10 cellular contexts compared by ENCODE assay signal in genomic region chr12:503111-503761, GRCh38. TPM values are rescaled to one million over a fixed set of nuclear protein-coding genes. Genes with fewer than 3 reads are reported as not detected.
DNase-seq lines count a peak whose midpoint lies in the region; ATAC-seq and TF ChIP-seq lines count a peak whose summit lies in the region.
"Had no signal": no experiment of that assay in that cellular context is flagged by ENCODE, and none has a peak within 500 bp of the region (broad histone marks: within the 10 kb centered on the region; RNA-seq: fewer than 3 reads in every experiment).

No MANE protein-coding gene starts in this region.

- H2AFZ ChIP-seq in parathyroid adenoma: peak overlapping the region; percentile 43

- in situ Hi-C loops in Panc1 (cut with HindIII; ENCODE audit: low pct_unique_long_range_greater_than_20kb, low sequenced_read_pairs): no loop called here
- in situ Hi-C loops in ACHN (cut with HindIII; ENCODE audit: low pct_ligation_motif_present, low pct_unique_long_range_greater_than_20kb, low sequenced_read_pairs): no loop called here

- intact Hi-C loops in Panc1 (cut with micrococcal nuclease; ENCODE audit: unreplicated experiment) (no loop called here), heart right ventricle (cut with DNase I) (loop anchor here in 7 of 10 donors (2.0 to 5.0 kb wide), 4 partner anchors 44 to 51 kb away; partner anchors contain the start of gene B4GALNT3 (in 4 of the 7))

- no peaks in the 10 kb centered on the region for H3K9me3 ChIP-seq in Panc1 (ENCODE audit: control insufficient read depth, insufficient read depth, low read depth, low read length)
- no peaks in the 10 kb centered on the region for H3K9me3 ChIP-seq in heart right ventricle
- H3K9me3 ChIP-seq in parathyroid adenoma (ENCODE audit: control insufficient read depth, low read length): no peaks in the 10 kb centered on the region

- H3K36me3 ChIP-seq in Panc1 (ENCODE audit: control insufficient read depth, insufficient read depth, low read length): no peaks in the 10 kb centered on the region
- no peaks in the 10 kb centered on the region for H3K36me3 ChIP-seq in heart right ventricle
- no peaks in the 10 kb centered on the region for H3K36me3 ChIP-seq in parathyroid adenoma (ENCODE audit: control insufficient read depth, insufficient read depth, low read length)

- 0 out of 2 replicates have a peak, but pooled peaks cover 2% of the 10 kb centered on the region for H3K4me1 ChIP-seq in Panc1 (ENCODE audit: control insufficient read depth, insufficient read depth, low read length)
- peaks cover 0 to 43% (median 16%) of the 10 kb centered on the region in 9 donors for H3K4me1 ChIP-seq in heart right ventricle
- peaks cover 9% of the 10 kb centered on the region for H3K4me1 ChIP-seq in parathyroid adenoma

- no peaks in the 10 kb centered on the region for H3K79me2 ChIP-seq in parathyroid adenoma

- no TSS peak for BruUV-seq in Panc1 (replicated peaks; lab: Mats Ljungman, UMichigan)

- 33 to 36% methylated on average over 7 of the region's 7 CpGs for WGBS in heart right ventricle, 2 donors

- ATAC-seq in Panc1 (0 out of 2 replicates have a peak, but pooled peaks have one; percentile 30), heart right ventricle (peak in 7 of 8 donors; percentile 50 to 78 (median 62)), GM18870 (IDR thresholded peaks at IDR 0.05; ENCODE audit: unreplicated experiment) (no peak), HG02938 (IDR thresholded peaks at IDR 0.05; ENCODE audit: unreplicated experiment) (no peak), GM19467 (IDR thresholded peaks at IDR 0.05; ENCODE audit: unreplicated experiment) (no peak)

- DNase-seq in ELR (ENCODE audit: low read depth): peak; percentile 8
- DNase-seq in Panc1 (ENCODE audit: low read depth, low spot score): no peak
- DNase-seq in heart right ventricle: no peak
- no peak for DNase-seq in ACHN
- DNase-seq: immature natural killer cell; stimulated activated CD4-positive, alpha-beta T cell treated with anti-CD3 and anti-CD28 coated beads, Interleukin-4, amount 100 ng/mL, for 4 hours had no signal

- CTCF ChIA-PET in Panc1 (lab: Charles Lee): no interaction called here

- H3K27ac ChIP-seq in Panc1 (ENCODE audit: low read length) (no peak overlapping the region), heart right ventricle (peak overlapping the region in 7 of 10 donors; percentile 12 to 39 (median 15)), parathyroid adenoma (no peak overlapping the region)

- peak overlapping the region; percentile 37 for H3K4me2 ChIP-seq in parathyroid adenoma (ENCODE audit: low read length)

- no peaks in the 10 kb centered on the region for H3K27me3 ChIP-seq in Panc1 (ENCODE audit: control insufficient read depth, insufficient read depth, low read length)
- no peaks in the 10 kb centered on the region for H3K27me3 ChIP-seq in heart right ventricle
- no peaks in the 10 kb centered on the region for H3K27me3 ChIP-seq in parathyroid adenoma (ENCODE audit: control insufficient read depth, insufficient read depth, low read length)

- TF ChIP-seq CTCF in Panc1 (IDR thresholded peaks at IDR 0.05): no peak
- TF ChIP-seq CTCF in heart right ventricle (IDR thresholded peaks at IDR 0.05): no peak
- TF ChIP-seq CTCF in parathyroid adenoma (IDR thresholded peaks at IDR 0.05): no peak

- H3K9ac ChIP-seq in parathyroid adenoma: no peak overlapping the region

- POLR2A ChIA-PET in Panc1 (lab: Charles Lee): no interaction called here

- H3K4me3 ChIP-seq in Panc1 (ENCODE audit: low read depth in 2 of 2, low read length in 2 of 2) (no peak overlapping the region), heart right ventricle (no peak overlapping the region), parathyroid adenoma (ENCODE audit: low read depth, low read length) (peak overlapping the region; percentile 0)

RNA-seq across cellular contexts. Expression of gene B4GALNT3, which starts 43.5 kb away (rescaled TPM):
- 2.3 TPM for total RNA-seq in Panc1 (2021; ENCODE audit: unreplicated experiment)
- 3.3 TPM for polyA plus RNA-seq in Panc1 (2012; ENCODE audit: insufficient read length)
- total RNA-seq in heart right ventricle: 10 to 100 TPM; 19.6 to 53.5 (median 36.5) TPM
- polyA plus RNA-seq in heart right ventricle: 10 to 100 TPM; 14.1 to 58.7 TPM

Comparison
In these comparisons a context has a peak if more than half of its experiments do, and no peak if none do; other contexts are left out.
1. ATAC-seq: peak in Panc1 (single experiment) and heart right ventricle (7 of 8); none in GM18870 (single experiment), HG02938 (single experiment) and GM19467 (single experiment).
2. H3K27ac ChIP-seq: peak in heart right ventricle (7 of 10); none in Panc1 (single experiment) and parathyroid adenoma (single experiment).